In genomic region chrX:16892504-16893362, GRCh38 we compare ENCODE assay signal across 8 cellular contexts.
A peak's percentile ranks its signal among the peaks of the same experiment; 100 is the strongest.
DNase-seq lines count a peak whose midpoint lies in the region; ATAC-seq and TF ChIP-seq lines count a peak whose summit lies in the region.

No MANE protein-coding gene starts in this region.

- DNase-seq in AG20443 (ENCODE audit: low spot score) (peak; percentile 71), HL-60 (ENCODE audit: low read depth in 1 of 2, low spot score in 1 of 2) (peak in 1 of 2 experiments; percentile 83), NCI-H774 (lab: John Stamatoyannopoulos, UW) (peak; percentile 49), medulla oblongata (ENCODE audit: extremely low spot score) (peak; percentile 92)
- peak; percentile 33 for DNase-seq in activated CD4-positive, alpha-beta T cell treated with anti-CD3 and anti-CD28 coated beads, Interleukin-2, amount 50 U/mL, for 1 hour
- peak in 2 of 3 donors; percentile 25 to 41 for DNase-seq in effector memory CD4-positive, alpha-beta T cell
- peak; percentile 61 for DNase-seq in stimulated activated naive CD8-positive, alpha-beta T cell treated with anti-CD3 and anti-CD28 coated beads, Interleukin-15, Interleukin-2, amounts not matched to agents 100 U/mL and 50 U/mL, for 24 hours

- ATAC-seq in GM19043 (IDR thresholded peaks at IDR 0.05; ENCODE audit: low read depth, unreplicated experiment) = peak; percentile 92
- peak; percentile 75 for ATAC-seq in stimulated activated naive CD8-positive, alpha-beta T cell treated with anti-CD3 and anti-CD28 coated beads, Interleukin-15, Interleukin-2, amounts not matched to agents 100 U/mL and 50 U/mL, for 24 hours

- TF ChIP-seq CTCF in HL-60 (IDR thresholded peaks at IDR 0.05; ENCODE audit: insufficient read depth, low read length) = peak; percentile 83

- H3K27ac ChIP-seq in HL-60 (replicated peaks) = no peak overlapping the region
- H3K27ac ChIP-seq in effector memory CD4-positive, alpha-beta T cell (ENCODE audit: insufficient read depth, low read length, poor library complexity, severe bottlenecking) = no peak overlapping the region

- no peaks in the 10 kb centered on the region for H3K4me1 ChIP-seq in effector memory CD4-positive, alpha-beta T cell (ENCODE audit: control insufficient read depth, insufficient read depth, low read length, poor library complexity, severe bottlenecking)

- no peaks in the 10 kb centered on the region for H3K9me3 ChIP-seq in effector memory CD4-positive, alpha-beta T cell (ENCODE audit: control insufficient read depth, low read length)

- H3K27me3 ChIP-seq in HL-60 (ENCODE audit: insufficient read depth, poor library complexity, severe bottlenecking) = no peaks in the 10 kb centered on the region
- H3K27me3 ChIP-seq in effector memory CD4-positive, alpha-beta T cell (replicated peaks; ENCODE audit: control insufficient read depth, insufficient read depth, low read length, poor library complexity, severe bottlenecking) = no peaks in the 10 kb centered on the region

- no peaks in the 10 kb centered on the region for H3K36me3 ChIP-seq in effector memory CD4-positive, alpha-beta T cell (ENCODE audit: control insufficient read depth, insufficient read depth, low read length)

- H3K4me3 ChIP-seq in HL-60 (replicated peaks; ENCODE audit: insufficient read depth, low read length) = no peak overlapping the region
- H3K4me3 ChIP-seq in effector memory CD4-positive, alpha-beta T cell (ENCODE audit: insufficient read depth, low read depth, low read length, poor library complexity, severe bottlenecking) = no peak overlapping the region
